In genomic region chr1:215682232-215682631, GRCh38 we compare ENCODE assay signal across 10 cellular contexts.
A peak's percentile ranks its signal among the peaks of the same experiment; 100 is the strongest.
DNase-seq lines count a peak whose midpoint lies in the region; ATAC-seq and TF ChIP-seq lines count a peak whose summit lies in the region.
"Had no signal": no experiment of that assay in that cellular context is flagged by ENCODE, and none has a peak within 500 bp of the region (broad histone marks: within the 10 kb centered on the region; RNA-seq: fewer than 3 reads in every experiment).

No MANE protein-coding gene starts in this region.

- H3K4me1 Mint-ChIP-seq in activated CD4-positive, alpha-beta T cell treated with anti-CD3 and anti-CD28 coated beads, Interleukin-2, amount 10 ng/mL, durations not matched to agents 7 days and 5 days: no peaks in the 10 kb centered on the region

- peak; percentile 26 for DNase-seq in DMS153 (lab: John Stamatoyannopoulos, UW)
- peak; percentile 29 for DNase-seq in NCI-H1417 treated with DMSO at 0.1 percent for 48 hours (lab: John Stamatoyannopoulos, UW)
- no peak for DNase-seq in RWPE2 (ENCODE audit: low spot score)
- peak; percentile 58 for DNase-seq in kidney tubule cell (ENCODE audit: low spot score)
- DNase-seq in stimulated activated CD4-positive, alpha-beta T cell treated with anti-CD3 and anti-CD28 coated beads, Interleukin-4, amount 100 ng/mL, for 1 hour: no peak
- DNase-seq in HUDEP-2 (lab: John Stamatoyannopoulos, UW; ENCODE audit: unreplicated experiment in 76 of 76): no peak
- DNase-seq in activated CD4-positive, alpha-beta T cell treated with anti-CD3 and anti-CD28 coated beads, Interleukin-2, amount 10 ng/mL, durations not matched to agents 7 days and 5 days: no peak
- DNase-seq: dermis blood vessel endothelial cell had no signal

- no peak for ATAC-seq in RWPE2 (ENCODE audit: low read depth)
- no peak for ATAC-seq in HG02798 (IDR thresholded peaks at IDR 0.05; ENCODE audit: poor library complexity, unreplicated experiment)

- H3K27ac Mint-ChIP-seq in activated CD4-positive, alpha-beta T cell treated with anti-CD3 and anti-CD28 coated beads, Interleukin-2, amount 10 ng/mL, durations not matched to agents 7 days and 5 days: no peak overlapping the region
- H3K27ac Mint-ChIP-seq: activated T-helper 2 cell treated with anti-CD3 and anti-CD28 coated beads, Interferon-gamma antibody, Interleukin-2, Interleukin-4, amounts not matched to agents 10 μg/mL and 5 μg/mL and 100 μg/mL, durations not matched to agents 14 hours and 24 hours and 36 hours had no signal

- H3K4me3 ChIP-seq in RWPE2 (ENCODE audit: severe bottlenecking): no peak overlapping the region

- no peaks in the 10 kb centered on the region for H3K27me3 ChIP-seq in RWPE2 (ENCODE audit: insufficient read depth, poor library complexity, severe bottlenecking)

- H3K9me3 Mint-ChIP-seq in activated CD4-positive, alpha-beta T cell treated with anti-CD3 and anti-CD28 coated beads, Interleukin-2, amount 10 ng/mL, durations not matched to agents 7 days and 5 days: no peaks in the 10 kb centered on the region
- H3K9me3 Mint-ChIP-seq: activated T-helper 2 cell treated with anti-CD3 and anti-CD28 coated beads, Interferon-gamma antibody, Interleukin-2, Interleukin-4, amounts not matched to agents 10 μg/mL and 5 μg/mL and 100 μg/mL, durations not matched to agents 14 hours and 24 hours and 36 hours had no signal

- H3K27ac ChIP-seq in RWPE2 (ENCODE audit: poor library complexity, severe bottlenecking): no peak overlapping the region

- H3K9me3 ChIP-seq in RWPE2 (ENCODE audit: severe bottlenecking): no peaks in the 10 kb centered on the region

- H3K4me1 ChIP-seq in RWPE2 (ENCODE audit: insufficient read depth, poor library complexity, severe bottlenecking): no peaks in the 10 kb centered on the region

- no peaks in the 10 kb centered on the region for H3K27me3 Mint-ChIP-seq in activated CD4-positive, alpha-beta T cell treated with anti-CD3 and anti-CD28 coated beads, Interleukin-2, amount 10 ng/mL, durations not matched to agents 7 days and 5 days

- TF ChIP-seq CTCF in RWPE2 (IDR thresholded peaks at IDR 0.05; ENCODE audit: poor library complexity, severe bottlenecking): peak; percentile 16

- H3K36me3 Mint-ChIP-seq in activated CD4-positive, alpha-beta T cell treated with anti-CD3 and anti-CD28 coated beads, Interleukin-2, amount 10 ng/mL, durations not matched to agents 7 days and 5 days (ENCODE audit: low read depth): no peaks in the 10 kb centered on the region

- CTCF ChIA-PET in activated CD4-positive, alpha-beta T cell treated with anti-CD3 and anti-CD28 coated beads, Interleukin-2, amount 10 ng/mL, durations not matched to agents 7 days and 5 days (lab: Charles Lee): no interaction called here

- no peaks in the 10 kb centered on the region for H3K36me3 ChIP-seq in RWPE2 (ENCODE audit: low read depth)

- POLR2A ChIA-PET in activated CD4-positive, alpha-beta T cell treated with anti-CD3 and anti-CD28 coated beads, Interleukin-2, amount 10 ng/mL, durations not matched to agents 7 days and 5 days (lab: Charles Lee): no interaction called here

- H3K4me3 Mint-ChIP-seq in activated CD4-positive, alpha-beta T cell treated with anti-CD3 and anti-CD28 coated beads, Interleukin-2, amount 10 ng/mL, durations not matched to agents 7 days and 5 days: no peak overlapping the region

Comparison
In these comparisons a context has a peak if more than half of its experiments do, and no peak if none do; other contexts are left out.
1. DNase-seq: peak in DMS153 (single experiment), NCI-H1417 treated with DMSO at 0.1 percent for 48 hours (single experiment) and kidney tubule cell (single experiment); none in RWPE2 (single experiment), stimulated activated CD4-positive, alpha-beta T cell treated with anti-CD3 and anti-CD28 coated beads, Interleukin-4, amount 100 ng/mL, for 1 hour (single experiment), HUDEP-2 (0 of 76) and activated CD4-positive, alpha-beta T cell treated with anti-CD3 and anti-CD28 coated beads, Interleukin-2, amount 10 ng/mL, durations not matched to agents 7 days and 5 days (single experiment).